In genomic region chr12:116045158-116045557, GRCh38 we compare ENCODE assay signal across 22 cellular contexts.
"Had no signal": no experiment of that assay in that cellular context is flagged by ENCODE, and none has a peak within 500 bp of the region (broad histone marks: within the 10 kb centered on the region; RNA-seq: fewer than 3 reads in every experiment).

No MANE protein-coding gene starts in this region.

- H3K36me3 Mint-ChIP-seq: activated naive CD8-positive, alpha-beta T cell had no signal

- DNase-seq: activated CD4-positive, alpha-beta T cell treated with anti-CD3 and anti-CD28 coated beads for 4 hours; activated CD4-positive, alpha-beta T cell treated with anti-CD3 and anti-CD28 coated beads, Interleukin-2, amount 50 U/mL, for 48 hours; activated CD4-positive, CD25-positive, alpha-beta regulatory T cell; activated effector memory CD4-positive, alpha-beta T cell treated with anti-CD3 and anti-CD28 coated beads, Interleukin-2, amount 50 U/mL, for 16 hours; adrenal gland; gastrocnemius medialis; head of caudate nucleus; left ventricle myocardium superior; nucleus accumbens; small intestine; stimulated activated CD4-positive, alpha-beta T cell treated with anti-CD3 and anti-CD28 coated beads, Interleukin-15, amount 100 ng/mL, for 24 hours; T-helper 1 cell; T-helper 9 cell; transverse colon; uterus had no signal

- ATAC-seq: gastrocnemius medialis; left ventricle myocardium superior; sciatic nerve; stimulated activated memory B cell treated with anti-CD40 and anti-IgM and Interleukin-4, amounts not matched to agents 10 μg/mL and 1 μg/mL and 100 μg/mL, for 72 hours had no signal

- H3K27ac Mint-ChIP-seq: activated naive CD8-positive, alpha-beta T cell; stimulated activated memory B cell treated with anti-CD40 and anti-IgM and Interleukin-4, amounts not matched to agents 10 μg/mL and 1 μg/mL and 100 μg/mL, for 72 hours had no signal

- H3K9me3 ChIP-seq: adrenal gland, ascending aorta, esophagus muscularis mucosa, gastrocnemius medialis, transverse colon, uterus had no signal

- H3K9me3 Mint-ChIP-seq: nephron; stimulated activated memory B cell treated with anti-CD40 and anti-IgM and Interleukin-4, amounts not matched to agents 10 μg/mL and 1 μg/mL and 100 μg/mL, for 72 hours had no signal

- H3K27me3 Mint-ChIP-seq: activated naive CD8-positive, alpha-beta T cell; stimulated activated memory B cell treated with anti-CD40 and anti-IgM and Interleukin-4, amounts not matched to agents 10 μg/mL and 1 μg/mL and 100 μg/mL, for 72 hours had no signal

- H3K36me3 ChIP-seq: adrenal gland, ascending aorta, esophagus muscularis mucosa, gastrocnemius medialis, transverse colon, uterus had no signal

- H3K27me3 ChIP-seq: adrenal gland, ascending aorta, esophagus muscularis mucosa, gastrocnemius medialis, transverse colon, uterus had no signal

- H3K4me3 Mint-ChIP-seq: activated naive CD8-positive, alpha-beta T cell; nephron; stimulated activated memory B cell treated with anti-CD40 and anti-IgM and Interleukin-4, amounts not matched to agents 10 μg/mL and 1 μg/mL and 100 μg/mL, for 72 hours had no signal

- H3K27ac ChIP-seq: adrenal gland, ascending aorta, coronary artery, esophagus muscularis mucosa, transverse colon, uterus had no signal

- H3K4me3 ChIP-seq: adrenal gland, ascending aorta, coronary artery, esophagus muscularis mucosa, gastrocnemius medialis, transverse colon, uterus had no signal
